In genomic region chr16:84232060-84232459, GRCh38 we compare ENCODE assay signal across 10 cellular contexts. TPM values are rescaled to one million over a fixed set of nuclear protein-coding genes. Genes with fewer than 3 reads are reported as not detected.
"Had no signal": no experiment of that assay in that cellular context is flagged by ENCODE, and none has a peak within 500 bp of the region (broad histone marks: within the 10 kb centered on the region; RNA-seq: fewer than 3 reads in every experiment).

No MANE protein-coding gene starts in this region.

- H2AFZ ChIP-seq: GM23338 had no signal

- H3K4me3 Mint-ChIP-seq: GM23338, H9, HFFc6 had no signal

- H3K9me3 Mint-ChIP-seq: GM23338, H9, HFFc6 had no signal

- H3K4me2 ChIP-seq: GM23338 had no signal

- ATAC-seq: GM23338 had no signal

- H3K27ac Mint-ChIP-seq: GM23338, HFFc6 had no signal

- H3K36me3 Mint-ChIP-seq: IgD-negative memory B cell had no signal

- FAIRE-seq: H1, H54, HepG2 had no signal

- H3K4me3 ChIP-seq: GM23338 had no signal

- DNase-seq: H9, HCEC 1CT, HFFc6, KG1 had no signal

RNA-seq across cellular contexts. Expression of gene KCNG4, which starts 7.8 kb away (rescaled TPM):
- total RNA-seq: H1, H9, HepG2, HFFc6, HT-29 had no signal
- polyA plus RNA-seq: GM23338, H1, HepG2, IgD-negative memory B cell had no signal

RNA-seq across cellular contexts. Expression of gene ADAD2, which starts 41.1 kb away (rescaled TPM):
- total RNA-seq: HepG2, HFFc6, HT-29 had no signal
- polyA plus RNA-seq: HepG2, IgD-negative memory B cell had no signal
